Comparison of ENCODE assay signal across 8 cellular contexts in the genomic region with DNA sequence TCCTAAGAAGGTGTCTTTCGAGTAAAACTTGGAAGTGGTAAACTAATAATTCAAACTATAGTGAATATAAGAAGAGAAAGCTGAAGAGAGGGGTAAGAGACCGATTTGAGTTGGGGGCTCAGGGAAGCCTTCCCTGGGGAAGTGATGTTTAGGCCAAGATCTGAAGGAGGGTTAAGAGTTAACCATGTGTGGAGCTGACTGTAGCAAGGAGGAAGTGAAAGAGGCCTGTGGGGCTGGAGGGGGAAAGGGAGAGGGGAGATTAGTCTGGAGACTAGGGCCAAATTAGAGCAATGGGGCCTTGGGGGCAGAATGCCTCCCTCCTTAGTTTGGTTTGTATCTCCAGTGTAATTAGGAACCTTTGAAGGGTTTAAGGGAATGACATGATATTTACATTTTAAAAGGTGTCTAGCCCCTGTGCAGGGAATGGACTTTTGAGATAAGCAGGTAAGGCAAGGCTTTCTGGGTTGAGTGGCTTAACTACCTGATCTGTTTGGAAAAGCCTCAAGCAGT. TPM values are rescaled to one million over a fixed set of nuclear protein-coding genes. Genes with fewer than 3 reads are reported as not detected.
DNase-seq lines count a peak whose midpoint lies in the region; ATAC-seq, FAIRE-seq and TF ChIP-seq lines count a peak whose summit lies in the region.

No MANE protein-coding gene starts in this region.

- H3K27me3 ChIP-seq in endothelial cell of umbilical vein (ENCODE audit: control insufficient read depth in 2 of 2, insufficient read depth in 2 of 2, low read length in 2 of 2), result no peaks in the 10 kb centered on the region

- peaks cover 30% of the 10 kb centered on the region for H3K4me1 ChIP-seq in endothelial cell of umbilical vein (ENCODE audit: control insufficient read depth, extremely low read depth, insufficient read depth, low read length)

- intact Hi-C loops in endothelial cell of umbilical vein (cut with micrococcal nuclease), result no loop called here

- no TSS peak for BruUV-seq in endothelial cell of umbilical vein (replicated peaks; lab: Mats Ljungman, UMichigan)

- H3K36me3 Mint-ChIP-seq in stimulated activated naive B cell treated with anti-CD40 and anti-IgM and Interleukin-4, amounts not matched to agents 10 μg/mL and 1 μg/mL and 100 μg/mL, for 72 hours, result peaks cover 21 to 39% of the 10 kb centered on the region in 2 donors

- H2AFZ ChIP-seq in endothelial cell of umbilical vein (ENCODE audit: low read depth, low read length), result no peak overlapping the region

- peak overlapping the region; percentile 9 for H3K9ac ChIP-seq in endothelial cell of umbilical vein (replicated peaks; ENCODE audit: extremely low read depth, insufficient read depth, low read length)

- no peak for FAIRE-seq in endothelial cell of umbilical vein (lab: Jason Lieb, UNC)
- FAIRE-seq in H54 (lab: Jason Lieb, UNC), result no peak

- DNase-seq in CD1c-positive myeloid dendritic cell (ENCODE audit: extremely low spot score), result peak; percentile 54
- DNase-seq in NOMO-1 (lab: John Stamatoyannopoulos, UW; ENCODE audit: unreplicated experiment in 2 of 2), result peak; percentile 77 to 87
- DNase-seq in endothelial cell of umbilical vein (ENCODE audit: low read depth, low spot score), result no peak
- DNase-seq in stimulated activated naive B cell treated with anti-CD40 and anti-IgM and Interleukin-4, amounts not matched to agents 10 μg/mL and 1 μg/mL and 100 μg/mL, for 72 hours, result peak; percentile 35
- DNase-seq in NCI-H2107 (lab: John Stamatoyannopoulos, UW), result no peak
- no peak for DNase-seq in H54 (ENCODE audit: insufficient read length, low spot score)
- DNase-seq in DMS153 (lab: John Stamatoyannopoulos, UW), result no peak

- peak overlapping the region; percentile 80 for H3K27ac Mint-ChIP-seq in stimulated activated naive B cell treated with anti-CD40 and anti-IgM and Interleukin-4, amounts not matched to agents 10 μg/mL and 1 μg/mL and 100 μg/mL, for 72 hours

- peaks cover 4% of the 10 kb centered on the region for H4K20me1 ChIP-seq in endothelial cell of umbilical vein (replicated peaks; ENCODE audit: control insufficient read depth, extremely low read depth, insufficient read depth, low read length)

- peak overlapping the region; percentile 96 to 98 for H3K4me3 Mint-ChIP-seq in stimulated activated naive B cell treated with anti-CD40 and anti-IgM and Interleukin-4, amounts not matched to agents 10 μg/mL and 1 μg/mL and 100 μg/mL, for 72 hours

- ATAC-seq in GM21390 (IDR thresholded peaks at IDR 0.05; ENCODE audit: unreplicated experiment), result peak; percentile 31
- ATAC-seq in stimulated activated naive B cell treated with anti-CD40 and anti-IgM and Interleukin-4, amounts not matched to agents 10 μg/mL and 1 μg/mL and 100 μg/mL, for 72 hours (replicated peaks), result peak; percentile 42 to 47

- H3K9me3 Mint-ChIP-seq in stimulated activated naive B cell treated with anti-CD40 and anti-IgM and Interleukin-4, amounts not matched to agents 10 μg/mL and 1 μg/mL and 100 μg/mL, for 72 hours, result no peaks in the 10 kb centered on the region

- TF ChIP-seq CTCF in endothelial cell of umbilical vein (IDR thresholded peaks at IDR 0.05; ENCODE audit: extremely low read depth in 1 of 2, insufficient read depth in 1 of 2, low read depth in 1 of 2, low read length in 2 of 2), result no peak

- dilution Hi-C loops in endothelial cell of umbilical vein (cut with MboI; ENCODE audit: extremely low pct_ligation_motif_present, low sequenced_read_pairs), result no loop called here

- H3K9me3 ChIP-seq in endothelial cell of umbilical vein (replicated peaks; ENCODE audit: control insufficient read depth, insufficient read depth, low read length), result no peaks in the 10 kb centered on the region

- CTCF ChIA-PET in endothelial cell of umbilical vein (lab: Charles Lee), result no interaction called here

- H3K9me1 ChIP-seq in endothelial cell of umbilical vein (replicated peaks; ENCODE audit: control insufficient read depth, extremely low read depth, insufficient read depth, low read length), result no peaks in the 10 kb centered on the region

- H3K36me3 ChIP-seq in endothelial cell of umbilical vein (ENCODE audit: control insufficient read depth in 2 of 2, extremely low read depth in 1 of 2, insufficient read depth in 2 of 2, low read length in 2 of 2), result no peaks in the 10 kb centered on the region

- TF ChIP-seq POLR2A in endothelial cell of umbilical vein (IDR thresholded peaks at IDR 0.05; ENCODE audit: low read depth, low read length) (no peak), H54 (IDR thresholded peaks at IDR 0.05; ENCODE audit: low read depth, low read length) (no peak)

- POLR2A ChIA-PET in endothelial cell of umbilical vein (lab: Charles Lee), result no interaction called here

- H3K27me3 Mint-ChIP-seq in stimulated activated naive B cell treated with anti-CD40 and anti-IgM and Interleukin-4, amounts not matched to agents 10 μg/mL and 1 μg/mL and 100 μg/mL, for 72 hours, result no peaks in the 10 kb centered on the region

- H3K79me2 ChIP-seq in endothelial cell of umbilical vein (ENCODE audit: control insufficient read depth, insufficient read depth, low read length), result peaks cover 66% of the 10 kb centered on the region

- peak overlapping the region; percentile 51 for H3K4me2 ChIP-seq in endothelial cell of umbilical vein (ENCODE audit: insufficient read depth, low read length)

- H3K4me1 Mint-ChIP-seq in stimulated activated naive B cell treated with anti-CD40 and anti-IgM and Interleukin-4, amounts not matched to agents 10 μg/mL and 1 μg/mL and 100 μg/mL, for 72 hours, result peaks cover 34 to 69% of the 10 kb centered on the region in 2 donors

- peak overlapping the region in 1 of 3 experiments; percentile 26 for H3K4me3 ChIP-seq in endothelial cell of umbilical vein (replicated peaks in 1 of 3; ENCODE audit: insufficient read depth in 1 of 3, low read depth in 1 of 3, low read length in 3 of 3)

- no peak overlapping the region for H3K27ac ChIP-seq in endothelial cell of umbilical vein (ENCODE audit: insufficient read depth, low read depth, low read length)

TF ChIP-seq in endothelial cell of umbilical vein, 7 proteins besides CTCF, POLR2A, EP300 and RAD21:
- TF ChIP-seq GATA2 (IDR thresholded peaks at IDR 0.05; ENCODE audit: insufficient read depth, insufficient read length, low read depth, low read length) (no peak), JUN (IDR thresholded peaks at IDR 0.05; ENCODE audit: borderline replicate concordance, insufficient read depth, insufficient read length, low read depth) (no peak), POLR2AphosphoS5 (IDR thresholded peaks at IDR 0.05; ENCODE audit: insufficient read depth, low read depth, low read length) (no peak), EZH2 (IDR thresholded peaks at IDR 0.05; ENCODE audit: borderline replicate concordance, low read depth, low read length, severe bottlenecking) (no peak), FOS (IDR thresholded peaks at IDR 0.05; ENCODE audit: borderline replicate concordance, insufficient read depth, low read length) (no peak), MYC (IDR thresholded peaks at IDR 0.05; ENCODE audit: low read depth, low read length) (no peak)
- TF ChIP-seq, protein P1, sequence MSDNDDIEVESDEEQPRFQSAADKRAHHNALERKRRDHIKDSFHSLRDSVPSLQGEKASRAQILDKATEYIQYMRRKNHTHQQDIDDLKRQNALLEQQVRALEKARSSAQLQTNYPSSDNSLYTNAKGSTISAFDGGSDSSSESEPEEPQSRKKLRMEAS (IDR thresholded peaks at IDR 0.05; ENCODE audit: insufficient read depth, insufficient read length), result no peak
TF ChIP-seq in endothelial cell of umbilical vein: peak in this region for 0.

RNA-seq across cellular contexts. Expression of gene ZNF592, which starts 2.2 kb away (rescaled TPM):
- 21.1 and 22.3 TPM in 2 replicates for total RNA-seq in endothelial cell of umbilical vein
- polyA plus RNA-seq in endothelial cell of umbilical vein, result 12.3 and 13.2 TPM in 2 replicates
- 13.5 and 14.2 TPM in 2 replicates for polyA plus RNA-seq in endothelial cell of umbilical vein (2011; cell fraction: cytosol; rRNA removed)
- 28.0 and 32.2 TPM in 2 replicates for polyA plus RNA-seq in endothelial cell of umbilical vein (2011; cell fraction: nucleus; rRNA removed)
- 10.1 and 11.3 TPM in 2 replicates for polyA plus RNA-seq in endothelial cell of umbilical vein (2012)
- polyA minus RNA-seq in endothelial cell of umbilical vein, result 17.5 and 18.0 TPM in 2 replicates
- 12.2 TPM for polyA minus RNA-seq in endothelial cell of umbilical vein (2011; cell fraction: cytosol; rRNA and poly(A)+ RNA removed)
- 16.2 and 17.6 TPM in 2 replicates for polyA minus RNA-seq in endothelial cell of umbilical vein (2011; cell fraction: nucleus; rRNA and poly(A)+ RNA removed)

RNA-seq across cellular contexts. Expression of gene SEC11A, which starts 34.7 kb away (rescaled TPM):
- total RNA-seq in endothelial cell of umbilical vein, result 192 and 204 TPM in 2 replicates
- 165 and 189 TPM in 2 replicates for polyA plus RNA-seq in endothelial cell of umbilical vein
- polyA plus RNA-seq in endothelial cell of umbilical vein (2011; cell fraction: cytosol; rRNA removed), result 127 and 147 TPM in 2 replicates
- polyA plus RNA-seq in endothelial cell of umbilical vein (2011; cell fraction: nucleus; rRNA removed), result 32.0 and 60.2 TPM in 2 replicates
- polyA plus RNA-seq in endothelial cell of umbilical vein (2012), result 226 and 235 TPM in 2 replicates
- 127 and 165 TPM in 2 replicates for polyA minus RNA-seq in endothelial cell of umbilical vein
- polyA minus RNA-seq in endothelial cell of umbilical vein (2011; cell fraction: cytosol; rRNA and poly(A)+ RNA removed), result 75.3 TPM
- polyA minus RNA-seq in endothelial cell of umbilical vein (2011; cell fraction: nucleus; rRNA and poly(A)+ RNA removed), result 16.4 and 22.4 TPM in 2 replicates

Comparison
In these comparisons a context has a peak if more than half of its experiments do, and no peak if none do; other contexts are left out.
1. DNase-seq: peak in CD1c-positive myeloid dendritic cell (single experiment), NOMO-1 (2 of 2) and stimulated activated naive B cell treated with anti-CD40 and anti-IgM and Interleukin-4, amounts not matched to agents 10 μg/mL and 1 μg/mL and 100 μg/mL, for 72 hours (single experiment); none in endothelial cell of umbilical vein (single experiment), NCI-H2107 (single experiment), H54 (single experiment) and DMS153 (single experiment).